In the genomic region with DNA sequence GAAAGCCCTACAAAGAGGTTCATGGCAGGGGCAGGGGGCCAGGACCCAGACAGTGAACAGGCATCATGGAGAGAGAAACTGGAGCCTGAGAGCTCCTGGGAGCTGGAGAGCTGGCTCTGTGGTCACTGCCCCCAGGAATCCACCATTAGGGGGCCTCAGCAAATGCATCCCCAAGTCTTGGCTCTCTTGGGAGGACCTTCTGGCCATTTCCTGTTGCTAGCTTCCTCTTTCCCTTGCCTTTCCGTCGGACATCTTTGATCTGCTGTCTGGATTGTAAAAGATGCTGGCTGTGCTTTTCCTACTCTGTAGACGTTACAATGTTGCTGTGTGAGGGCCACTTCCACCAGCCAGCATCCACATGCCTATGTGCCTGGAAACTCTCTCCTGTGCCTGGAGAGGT, we compare ENCODE assay signal across 23 cellular contexts. TPM values are rescaled to one million over a fixed set of nuclear protein-coding genes. Genes with fewer than 3 reads are reported as not detected.
"Had no signal": no experiment of that assay in that cellular context is flagged by ENCODE, and none has a peak within 500 bp of the region (broad histone marks: within the 10 kb centered on the region; RNA-seq: fewer than 3 reads in every experiment).

No MANE protein-coding gene starts in this region.

- ATAC-seq: left lung; right cardiac atrium; stimulated activated naive CD8-positive, alpha-beta T cell treated with anti-CD3 and anti-CD28 coated beads, Interleukin-15, amount 100 ng/mL, for 72 hours had no signal

- H3K27ac Mint-ChIP-seq: activated CD4-positive, alpha-beta T cell treated with anti-CD3 and anti-CD28 coated beads, Interleukin-2, amount 10 ng/mL, durations not matched to agents 24 days and 14 days; nephron progenitor cell; stimulated activated naive CD8-positive, alpha-beta T cell treated with anti-CD3 and anti-CD28 coated beads, Interleukin-15, amount 100 ng/mL, for 72 hours; T-helper 2 cell treated with Interferon-gamma antibody and Interleukin-4, amounts not matched to agents 5 μg/mL and 100 μg/mL, for 36 hours had no signal

- H3K9me3 Mint-ChIP-seq: central memory CD8-positive, alpha-beta T cell; T-helper 2 cell treated with Interferon-gamma antibody and Interleukin-4, amounts not matched to agents 5 μg/mL and 100 μg/mL, for 36 hours had no signal

- H3K4me3 ChIP-seq: ascending aorta, colonic mucosa, left lung, prostate gland, skin epidermis, suprapubic skin had no signal

- H3K4me1 Mint-ChIP-seq: activated CD4-positive, alpha-beta T cell treated with anti-CD3 and anti-CD28 coated beads, Interleukin-2, amount 10 ng/mL, durations not matched to agents 24 days and 14 days; central memory CD8-positive, alpha-beta T cell; nephron progenitor cell; stimulated activated naive CD8-positive, alpha-beta T cell treated with anti-CD3 and anti-CD28 coated beads, Interleukin-15, amount 100 ng/mL, for 72 hours had no signal

- H3K27ac ChIP-seq: ascending aorta, colonic mucosa, left lung, prostate gland, skin epidermis, suprapubic skin had no signal

- H3K4me1 ChIP-seq: ascending aorta, colonic mucosa, left lung, prostate gland, suprapubic skin had no signal

- DNase-seq: activated CD4-positive, alpha-beta T cell treated with anti-CD3 and anti-CD28 coated beads, Interleukin-2, amount 10 ng/mL, durations not matched to agents 24 days and 14 days; activated CD8-positive, alpha-beta memory T cell treated with anti-CD3 and anti-CD28 coated beads, Interleukin-2, amount 50 U/mL, for 4 hours; activated effector memory CD4-positive, alpha-beta T cell treated with anti-CD3 and anti-CD28 coated beads, Interleukin-2, amount 50 U/mL, for 16 hours; activated naive CD4-positive, alpha-beta T cell treated with anti-CD3 and anti-CD28 coated beads, Interleukin-2, amount 50 U/mL, for 16 hours; activated T-cell treated with anti-CD3 and anti-CD28 coated beads, Interleukin-2, amount 50 U/mL, for 48 hours; colonic mucosa; left lung; mammary epithelial cell; nephron progenitor cell; right cardiac atrium; stimulated activated CD4-positive, alpha-beta T cell treated with anti-CD3 and anti-CD28 coated beads, Interleukin-4, amount 100 ng/mL, for 1 hour; stimulated activated naive CD8-positive, alpha-beta T cell treated with anti-CD3 and anti-CD28 coated beads, Interleukin-15, amount 100 ng/mL, for 72 hours; trophoblast cell had no signal

- H3K4me3 Mint-ChIP-seq: activated CD4-positive, alpha-beta T cell treated with anti-CD3 and anti-CD28 coated beads, Interleukin-2, amount 10 ng/mL, durations not matched to agents 24 days and 14 days; central memory CD8-positive, alpha-beta T cell; nephron progenitor cell; stimulated activated naive CD8-positive, alpha-beta T cell treated with anti-CD3 and anti-CD28 coated beads, Interleukin-15, amount 100 ng/mL, for 72 hours; T-helper 2 cell treated with Interferon-gamma antibody and Interleukin-4, amounts not matched to agents 5 μg/mL and 100 μg/mL, for 36 hours had no signal

- H3K9me3 ChIP-seq: ascending aorta, colonic mucosa, prostate gland, suprapubic skin had no signal

- H3K36me3 ChIP-seq: ascending aorta, colonic mucosa, left lung, prostate gland, suprapubic skin had no signal

- H3K27me3 ChIP-seq: ascending aorta, colonic mucosa, suprapubic skin had no signal

RNA-seq across cellular contexts. Expression of a gene that starts 7.1 kb away (rescaled TPM):
- total RNA-seq: activated CD4-positive, alpha-beta T cell treated with anti-CD3 and anti-CD28 coated beads, Interleukin-2, amount 10 ng/mL, durations not matched to agents 24 days and 14 days; ascending aorta; colonic mucosa; frontal cortex; kidney epithelial cell; left lung; myocyte; osteoblast; right cardiac atrium had no signal

RNA-seq across cellular contexts. Expression of a gene that starts 12.7 kb away (rescaled TPM):
- total RNA-seq: ascending aorta, frontal cortex, kidney epithelial cell, mammary epithelial cell, myocyte, osteoblast, right cardiac atrium, suprapubic skin had no signal
